In genomic region chr3:47288966-47289910, GRCh38 we compare ENCODE assay signal across 1 cellular context.
TF ChIP-seq lines count a peak whose summit lies in the region.

No MANE protein-coding gene starts in this region.

TF ChIP-seq in GM12878, 131 proteins besides CTCF, POLR2A, EP300 and RAD21:
- TF ChIP-seq PKNOX1 (IDR thresholded peaks at IDR 0.05) (peak; percentile 81), ZBED1 (IDR thresholded peaks at IDR 0.05; ENCODE audit: borderline replicate concordance) (no peak)
